In the genomic region with DNA sequence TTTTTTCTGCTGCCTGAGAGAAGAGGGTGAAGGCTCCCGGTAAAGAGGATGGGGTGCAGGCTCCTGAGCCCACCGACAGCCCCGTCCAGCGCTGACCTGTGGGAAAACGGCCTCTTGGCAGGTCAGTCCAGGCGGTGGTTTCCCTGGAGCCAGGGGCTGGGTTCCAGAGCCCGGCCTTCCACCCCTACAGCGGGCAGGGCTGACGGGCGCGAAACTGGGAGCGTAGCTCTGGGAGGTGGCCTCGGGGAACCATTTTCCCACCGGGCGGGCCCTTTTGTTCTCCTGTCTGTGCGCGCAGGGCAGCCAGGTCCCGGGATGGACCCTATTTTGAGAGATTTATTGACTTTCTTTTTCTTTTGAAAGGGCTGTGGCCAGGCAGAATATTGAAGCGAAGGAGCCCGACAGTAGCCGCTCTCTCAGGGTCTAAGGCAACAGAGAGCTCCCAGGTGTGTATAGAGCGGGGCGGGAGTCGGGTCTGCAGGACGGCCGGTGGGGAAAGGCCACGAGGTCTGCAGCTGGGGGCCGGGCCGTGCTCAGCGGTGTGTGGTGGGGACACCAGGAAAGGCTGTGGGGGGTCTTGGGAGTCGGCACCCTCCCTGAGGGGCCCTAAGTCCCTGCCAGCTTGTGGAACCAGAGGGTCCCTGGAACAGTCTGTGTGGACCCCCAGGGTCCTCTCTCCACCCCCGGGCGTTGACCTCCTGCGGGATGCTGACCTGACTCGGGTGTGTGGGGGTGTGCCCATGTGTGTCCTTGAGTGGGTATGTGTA, we compare ENCODE assay signal across 18 cellular contexts.
"Had no signal": no experiment of that assay in that cellular context is flagged by ENCODE, and none has a peak within 500 bp of the region (broad histone marks: within the 10 kb centered on the region; RNA-seq: fewer than 3 reads in every experiment).

No MANE protein-coding gene starts in this region.

- H3K4me1 Mint-ChIP-seq: activated CD4-positive, alpha-beta T cell treated with anti-CD3 and anti-CD28 coated beads, Interleukin-2, amount 10 ng/mL, durations not matched to agents 7 days and 5 days had no signal

- H3K9me3 Mint-ChIP-seq: activated CD4-positive, alpha-beta T cell treated with anti-CD3 and anti-CD28 coated beads, Interleukin-2, amount 10 ng/mL, durations not matched to agents 7 days and 5 days; activated naive CD4-positive, alpha-beta T cell treated with anti-CD3 and anti-CD28 coated beads for 36 hours; activated T-cell treated with anti-CD3 and anti-CD28 coated beads, Interleukin-2, amount 50 U/mL, for 24 hours; immature natural killer cell; naive B cell had no signal

- H3K36me3 Mint-ChIP-seq: immature natural killer cell, naive B cell had no signal

- H3K36me3 ChIP-seq: heart right ventricle, pancreas had no signal

- H3K4me3 ChIP-seq: mucosa of descending colon, pancreas, testis had no signal

- H3K27me3 ChIP-seq: pancreas, testis had no signal

- H3K27ac ChIP-seq: pancreas, testis had no signal

- DNase-seq: activated CD4-positive, alpha-beta T cell treated with anti-CD3 and anti-CD28 coated beads, Interleukin-2, amount 10 ng/mL, durations not matched to agents 7 days and 5 days; activated CD8-positive, alpha-beta T cell treated with anti-CD3 and anti-CD28 coated beads, Interleukin-2, amount 10 ng/mL, durations not matched to agents 7 days and 5 days; activated naive CD4-positive, alpha-beta T cell treated with anti-CD3 and anti-CD28 coated beads for 36 hours; activated T-cell treated with anti-CD3 and anti-CD28 coated beads, Interleukin-2, amount 50 U/mL, for 24 hours; cerebellar nuclear complex; cortex of kidney; effector CD4-positive, alpha-beta T cell; heart right ventricle; immature natural killer cell; left ventricle myocardium superior; mucosa of descending colon; naive B cell; stimulated activated CD4-positive, alpha-beta T cell treated with anti-CD3 and anti-CD28 coated beads, Interleukin-1b, Interleukin-23, amount 100 ng/mL, for 48 hours; T1000; testis had no signal

- H3K9me3 ChIP-seq: heart right ventricle, mucosa of descending colon, pancreas, testis had no signal

- H3K4me3 Mint-ChIP-seq: activated CD4-positive, alpha-beta T cell treated with anti-CD3 and anti-CD28 coated beads, Interleukin-2, amount 10 ng/mL, durations not matched to agents 7 days and 5 days; activated CD8-positive, alpha-beta T cell treated with anti-CD3 and anti-CD28 coated beads, Interleukin-2, amount 10 ng/mL, durations not matched to agents 7 days and 5 days; activated naive CD4-positive, alpha-beta T cell treated with anti-CD3 and anti-CD28 coated beads for 36 hours; activated T-cell treated with anti-CD3 and anti-CD28 coated beads, Interleukin-2, amount 50 U/mL, for 24 hours; immature natural killer cell; naive B cell had no signal

- H3K27ac Mint-ChIP-seq: activated CD4-positive, alpha-beta T cell treated with anti-CD3 and anti-CD28 coated beads, Interleukin-2, amount 10 ng/mL, durations not matched to agents 7 days and 5 days; activated CD8-positive, alpha-beta T cell treated with anti-CD3 and anti-CD28 coated beads, Interleukin-2, amount 10 ng/mL, durations not matched to agents 7 days and 5 days; activated naive CD4-positive, alpha-beta T cell treated with anti-CD3 and anti-CD28 coated beads for 36 hours; activated T-cell treated with anti-CD3 and anti-CD28 coated beads, Interleukin-2, amount 50 U/mL, for 24 hours had no signal

- FAIRE-seq: bronchial epithelial cell, pancreas had no signal

- ATAC-seq: activated CD8-positive, alpha-beta T cell treated with anti-CD3 and anti-CD28 coated beads, Interleukin-2, amount 10 ng/mL, durations not matched to agents 7 days and 5 days; esophagus mucosa had no signal
